In genomic region chr16:31185339-31185738, GRCh38 we compare ENCODE assay signal across 15 cellular contexts. TPM values are rescaled to one million over a fixed set of nuclear protein-coding genes. Genes with fewer than 3 reads are reported as not detected.
DNase-seq lines count a peak whose midpoint lies in the region; ATAC-seq and TF ChIP-seq lines count a peak whose summit lies in the region.
"Had no signal": no experiment of that assay in that cellular context is flagged by ENCODE, and none has a peak within 500 bp of the region (broad histone marks: within the 10 kb centered on the region; RNA-seq: fewer than 3 reads in every experiment).

No MANE protein-coding gene starts in this region.

- peaks cover 87 to 97% (median 96%) of the 10 kb centered on the region in 11 experiments for H3K36me3 ChIP-seq in BLaER1 treated with 17β-estradiol and CSF1 and Interleukin-3, amounts not matched to agents 10 nM and 100 nM
- H3K36me3 ChIP-seq in lower lobe of right lung (peaks cover 82% of the 10 kb centered on the region), left lung (peaks cover 5 to 84% of the 10 kb centered on the region in 2 donors)

- H3K4me1 ChIP-seq in BLaER1 treated with 17β-estradiol and CSF1 and Interleukin-3, amounts not matched to agents 10 nM and 100 nM: peaks cover 25 to 91% (median 52%) of the 10 kb centered on the region in 10 experiments
- peaks cover 36% of the 10 kb centered on the region for H3K4me1 ChIP-seq in lower lobe of right lung
- peaks cover 21 to 62% of the 10 kb centered on the region in 2 donors for H3K4me1 ChIP-seq in left lung

- H3K27ac ChIP-seq in BLaER1 treated with 17β-estradiol and CSF1 and Interleukin-3, amounts not matched to agents 10 nM and 100 nM: peak overlapping the region in 3 of 11 experiments; percentile 0 to 12 (median 3); a peak in 1 of 22 replicates
- peak overlapping the region; percentile 6 for H3K27ac ChIP-seq in HL-60 (replicated peaks)
- no peak overlapping the region for H3K27ac ChIP-seq in lower lobe of right lung
- H3K27ac ChIP-seq in left lung: peak overlapping the region in 1 of 2 donors; percentile 74

- peak overlapping the region in 1 of 10 experiments; percentile 10; a peak in 1 of 20 replicates for H3K4me3 ChIP-seq in BLaER1 treated with 17β-estradiol and CSF1 and Interleukin-3, amounts not matched to agents 10 nM and 100 nM
- H3K4me3 ChIP-seq in HL-60 (replicated peaks; ENCODE audit: insufficient read depth, low read length) (no peak overlapping the region), lower lobe of right lung (no peak overlapping the region), left lung (no peak overlapping the region)

- DNase-seq in HL-60 (ENCODE audit: low read depth in 1 of 2, low spot score in 1 of 2) (peak in 1 of 2 experiments; percentile 47), lower lobe of right lung (no peak), NCI-H146 (lab: John Stamatoyannopoulos, UW) (no peak), left lung (no peak)
- DNase-seq in effector memory CD8-positive, alpha-beta T cell: no peak
- DNase-seq: activated CD4-positive, CD25-positive, alpha-beta regulatory T cell treated with anti-CD3 and anti-CD28 coated beads, Interleukin-2, amount 50 U/mL, for 72 hours; cerebellar nuclear complex; head of caudate nucleus; NCI-H1436 treated with DMSO at 0.1 percent for 48 hours; NCI-H510A treated with DMSO at 0.1 percent for 48 hours; PC-3; retina; stimulated activated CD4-positive, alpha-beta T cell treated with anti-CD3 and anti-CD28 coated beads, Interleukin-4, amount 100 ng/mL, for 4 hours had no signal

- H3K4me1 Mint-ChIP-seq in effector memory CD8-positive, alpha-beta T cell (ENCODE audit: low read depth in 2 of 2): peaks cover 76 to 89% of the 10 kb centered on the region in 2 donors

- ATAC-seq in effector memory CD8-positive, alpha-beta T cell (replicated peaks): no peak
- ATAC-seq in lower lobe of right lung: no peak
- ATAC-seq in left lung: no peak
- ATAC-seq: PC-3 had no signal

- peak overlapping the region in 7 of 11 experiments; percentile 3 to 98 (median 62); a peak in 13 of 22 replicates for H3K4me2 ChIP-seq in BLaER1 treated with 17β-estradiol and CSF1 and Interleukin-3, amounts not matched to agents 10 nM and 100 nM

- peak overlapping the region; percentile 86 to 99 for H3K27ac Mint-ChIP-seq in effector memory CD8-positive, alpha-beta T cell

- H3K9me3 ChIP-seq in BLaER1 treated with 17β-estradiol and CSF1 and Interleukin-3, amounts not matched to agents 10 nM and 100 nM (replicated peaks in 1 of 11): no peaks in the 10 kb centered on the region
- no peaks in the 10 kb centered on the region for H3K9me3 ChIP-seq in lower lobe of right lung
- H3K9me3 ChIP-seq in left lung: no peaks in the 10 kb centered on the region

- no peaks in the 10 kb centered on the region for H3K9me3 Mint-ChIP-seq in effector memory CD8-positive, alpha-beta T cell

- intact Hi-C loops in lower lobe of right lung (cut with DNase I) (no loop called here), left lung (cut with DNase I) (no loop called here)

- no peaks in the 10 kb centered on the region for H3K27me3 Mint-ChIP-seq in effector memory CD8-positive, alpha-beta T cell

- no peaks in the 10 kb centered on the region for H3K27me3 ChIP-seq in BLaER1 treated with 17β-estradiol and CSF1 and Interleukin-3, amounts not matched to agents 10 nM and 100 nM
- H3K27me3 ChIP-seq in HL-60 (ENCODE audit: insufficient read depth, poor library complexity, severe bottlenecking): no peaks in the 10 kb centered on the region
- no peaks in the 10 kb centered on the region for H3K27me3 ChIP-seq in lower lobe of right lung (ENCODE audit: low read depth)
- no peaks in the 10 kb centered on the region for H3K27me3 ChIP-seq in left lung

- H3K4me3 Mint-ChIP-seq in effector memory CD8-positive, alpha-beta T cell: peak overlapping the region; percentile 65 to 99

- peaks cover 100% of the 10 kb centered on the region for H3K36me3 Mint-ChIP-seq in effector memory CD8-positive, alpha-beta T cell (ENCODE audit: insufficient read depth)

- H4K20me1 ChIP-seq in BLaER1 treated with 17β-estradiol and CSF1 and Interleukin-3, amounts not matched to agents 10 nM and 100 nM: peaks cover 97 to 100% (median 100%) of the 10 kb centered on the region in 11 experiments

- TF ChIP-seq CTCF in HL-60 (IDR thresholded peaks at IDR 0.05; ENCODE audit: insufficient read depth, low read length) (no peak), lower lobe of right lung (IDR thresholded peaks at IDR 0.05) (no peak), left lung (IDR thresholded peaks at IDR 0.05) (no peak)

- H3K9ac ChIP-seq in BLaER1 treated with 17β-estradiol and CSF1 and Interleukin-3, amounts not matched to agents 10 nM and 100 nM: peak overlapping the region in 3 of 11 experiments; percentile 39 to 57 (median 39); a peak in 6 of 22 replicates

RNA-seq across cellular contexts. Expression of gene FUS, which starts 5.4 kb away (rescaled TPM):
- 179 TPM for total RNA-seq in lower lobe of right lung
- total RNA-seq in left lung: 100 to 1,000 TPM; 180 to 259 TPM

RNA-seq across cellular contexts. Expression of gene PYCARD, which starts 17.2 kb away (rescaled TPM):
- 82.0 TPM for total RNA-seq in lower lobe of right lung
- total RNA-seq in left lung: 10 to 100 TPM; 46.4 to 59.8 TPM

RNA-seq across cellular contexts. Expression of gene TRIM72, which starts 28.6 kb away (rescaled TPM):
- total RNA-seq in lower lobe of right lung: 0.06 TPM
- total RNA-seq in left lung: under 1 TPM; 0.06 to 0.08 TPM
- total RNA-seq: kidney epithelial cell, PC-3 had no signal

RNA-seq across cellular contexts. Expression of gene PYDC1, which starts 31.6 kb away (rescaled TPM):
- total RNA-seq in lower lobe of right lung (not detected), left lung (not detected)
- total RNA-seq: kidney epithelial cell, PC-3 had no signal

RNA-seq across cellular contexts. Expression of gene PRSS36, which starts 35.5 kb away (rescaled TPM):
- 6.6 TPM for total RNA-seq in lower lobe of right lung
- total RNA-seq in left lung: 1 to 10 TPM; 4.8 to 5.8 TPM
